ENCODE assay signal across 8 cellular contexts in genomic region chr19:2888739-2889224, GRCh38. TPM values are rescaled to one million over a fixed set of nuclear protein-coding genes. Genes with fewer than 3 reads are reported as not detected.
DNase-seq lines count a peak whose midpoint lies in the region; ATAC-seq and TF ChIP-seq lines count a peak whose summit lies in the region.

No MANE protein-coding gene starts in this region.

- no peaks in the 10 kb centered on the region for H3K36me3 ChIP-seq in WERI-Rb-1

- no peak for ATAC-seq in GM19328 (IDR thresholded peaks at IDR 0.05; ENCODE audit: unreplicated experiment)

- no peaks in the 10 kb centered on the region for H3K9me3 ChIP-seq in WERI-Rb-1 (ENCODE audit: severe bottlenecking)

- H3K27ac ChIP-seq in WERI-Rb-1: no peak overlapping the region

- no peaks in the 10 kb centered on the region for H3K36me3 Mint-ChIP-seq in chondrocyte (ENCODE audit: low read depth)

- no peaks in the 10 kb centered on the region for H3K4me1 Mint-ChIP-seq in chondrocyte (ENCODE audit: low read depth)

- no peak overlapping the region for H3K27ac Mint-ChIP-seq in chondrocyte (ENCODE audit: unreplicated experiment)

- no peaks in the 10 kb centered on the region for H3K9me3 Mint-ChIP-seq in chondrocyte (ENCODE audit: low read depth)

- peak overlapping the region; percentile 68 for H3K4me3 ChIP-seq in AG09309 (ENCODE audit: control insufficient read depth, low read depth, low read length)
- H3K4me3 ChIP-seq in WERI-Rb-1 (ENCODE audit: low read depth, low read length): no peak overlapping the region

- H3K4me3 Mint-ChIP-seq in chondrocyte (ENCODE audit: unreplicated experiment): no peak overlapping the region

- peaks cover 5% of the 10 kb centered on the region for H3K27me3 Mint-ChIP-seq in chondrocyte (ENCODE audit: low read depth)

- DNase-seq in AG09309 (ENCODE audit: low read depth) (no peak), NCI-H2196 treated with DMSO at 0.1 percent for 48 hours (lab: John Stamatoyannopoulos, UW; ENCODE audit: unreplicated experiment) (peak; percentile 69), mesenteric fat pad (ENCODE audit: low spot score) (peak; percentile 92), DMS53 (lab: John Stamatoyannopoulos, UW) (no peak), WERI-Rb-1 (no peak), chondrocyte (ENCODE audit: low spot score) (no peak)
- peak; percentile 86 for DNase-seq in activated effector memory CD4-positive, alpha-beta T cell treated with anti-CD3 and anti-CD28 coated beads, Interleukin-2, amount 50 U/mL, for 16 hours

- no peaks in the 10 kb centered on the region for H3K27me3 ChIP-seq in WERI-Rb-1 (ENCODE audit: insufficient read depth, low read depth, severe bottlenecking)

- peak; percentile 6 for TF ChIP-seq CTCF in AG09309 (IDR thresholded peaks at IDR 0.05; ENCODE audit: control insufficient read depth, insufficient read depth, low read depth, low read length, missing control alignments)
- no peak for TF ChIP-seq CTCF in WERI-Rb-1 (IDR thresholded peaks at IDR 0.05; ENCODE audit: low read depth, low read length)
- no peak for TF ChIP-seq CTCF in chondrocyte (IDR thresholded peaks at IDR 0.05)

RNA-seq across cellular contexts. Expression of gene ZNF57, which starts 11.9 kb away (rescaled TPM):
- total RNA-seq in mesenteric fat pad: 1.6 TPM
- total RNA-seq in chondrocyte: 2.2 to 2.9 TPM (median 2.2 TPM) in 3 replicates

RNA-seq across cellular contexts. Expression of gene ZNF556, which starts 21.6 kb away (rescaled TPM):
- total RNA-seq in mesenteric fat pad (not detected), chondrocyte (not detected in 3 replicates)

RNA-seq across cellular contexts. Expression of gene ZNF555, which starts 47.5 kb away (rescaled TPM):
- total RNA-seq in mesenteric fat pad: 4.1 TPM
- 7.4 to 9.2 TPM (median 8.5 TPM) in 3 replicates for total RNA-seq in chondrocyte

RNA-seq across cellular contexts. Expression of gene ZNF77, which starts 56.0 kb away (rescaled TPM):
- total RNA-seq in mesenteric fat pad (3.1 TPM), chondrocyte (2.9 to 4.1 TPM (median 3.6 TPM) in 3 replicates)

Comparison
In these comparisons a context has a peak if more than half of its experiments do, and no peak if none do; other contexts are left out.
1. DNase-seq: peak in NCI-H2196 treated with DMSO at 0.1 percent for 48 hours (single experiment), activated effector memory CD4-positive, alpha-beta T cell treated with anti-CD3 and anti-CD28 coated beads, Interleukin-2, amount 50 U/mL, for 16 hours (single experiment) and mesenteric fat pad (single experiment); none in AG09309 (single experiment), DMS53 (single experiment), WERI-Rb-1 (single experiment) and chondrocyte (single experiment).